ENCODE assay signal across 11 cellular contexts in the genomic region with DNA sequence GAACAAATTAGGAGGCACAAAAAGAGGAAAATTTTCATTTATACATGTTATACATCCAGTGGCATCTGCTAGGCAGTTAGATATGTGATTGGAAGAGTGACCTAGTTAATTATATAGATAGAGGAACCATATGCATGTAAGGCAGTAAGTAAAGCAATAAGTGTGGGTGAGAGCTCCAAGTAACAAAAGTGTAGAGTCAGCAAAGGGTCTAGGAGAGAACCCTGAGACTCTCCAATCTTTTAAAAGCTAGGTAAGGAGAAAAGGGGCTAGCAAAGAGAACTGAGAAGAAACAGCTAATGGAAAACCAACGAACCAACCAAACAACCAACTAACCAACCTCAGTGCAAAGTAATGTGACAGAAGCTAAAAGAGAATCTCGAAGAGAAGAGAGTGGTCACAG. TPM values are rescaled to one million over a fixed set of nuclear protein-coding genes. Genes with fewer than 3 reads are reported as not detected.
"Had no signal": no experiment of that assay in that cellular context is flagged by ENCODE, and none has a peak within 500 bp of the region (broad histone marks: within the 10 kb centered on the region; RNA-seq: fewer than 3 reads in every experiment).

No MANE protein-coding gene starts in this region.

- H3K4me2 ChIP-seq: GM23338 had no signal

- H3K27ac ChIP-seq: GM23248 had no signal

- DNase-seq: GM23248, GOT3, H7, H9, HCEC 1CT, HFFc6 had no signal

- H3K4me3 ChIP-seq: GM23248, GM23338, HAP-1 had no signal

- H3K36me3 ChIP-seq: HAP-1 had no signal

- FAIRE-seq: H1, H54 had no signal

- H3K9me3 ChIP-seq: HAP-1 had no signal

- H3K9ac ChIP-seq: GM23248 had no signal

- H2AFZ ChIP-seq: GM23248, GM23338 had no signal

- ATAC-seq: GM23338, HCT116 had no signal

RNA-seq across cellular contexts. Expression of a gene that starts 3.8 kb away (rescaled TPM):
- total RNA-seq: GM23338, H1, H7, H9 had no signal
- polyA plus RNA-seq: GM23338, H1 had no signal
